22 cellular contexts compared by ENCODE assay signal in the genomic region with DNA sequence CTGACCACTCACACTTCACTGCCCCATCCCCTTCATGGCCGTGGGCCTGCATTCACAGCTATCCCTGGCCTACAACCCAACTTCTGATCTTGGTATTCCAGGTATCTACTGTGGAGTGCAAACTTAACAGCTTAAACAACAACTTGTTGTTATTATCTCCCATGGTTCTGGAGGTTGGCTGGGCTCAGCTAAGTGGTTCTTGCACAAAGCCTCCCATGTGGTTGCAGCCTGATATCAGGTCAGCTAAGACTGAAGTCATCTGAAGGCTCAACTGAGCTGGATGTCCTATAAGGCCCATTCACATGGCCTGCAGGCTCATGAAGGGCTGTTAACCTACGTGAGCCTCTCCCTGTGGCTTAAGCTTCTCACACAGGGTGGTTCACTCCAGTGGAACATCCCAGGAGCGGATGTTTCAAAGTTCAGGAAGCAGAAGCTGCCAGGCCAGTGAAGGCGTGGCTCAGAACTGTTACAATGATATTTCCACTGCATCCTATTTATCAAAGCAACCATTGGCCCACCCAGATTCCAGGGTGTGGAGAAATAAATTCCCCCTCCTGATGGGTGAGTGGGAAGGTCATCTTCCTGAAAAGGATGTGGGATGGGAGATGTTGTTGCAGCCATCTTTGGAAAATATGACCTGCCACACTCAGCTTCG. TPM values are rescaled to one million over a fixed set of nuclear protein-coding genes. Genes with fewer than 3 reads are reported as not detected.
A peak's percentile ranks its signal among the peaks of the same experiment; 100 is the strongest.
DNase-seq lines count a peak whose midpoint lies in the region; ATAC-seq, FAIRE-seq and TF ChIP-seq lines count a peak whose summit lies in the region.
"Had no signal": no experiment of that assay in that cellular context is flagged by ENCODE, and none has a peak within 500 bp of the region (broad histone marks: within the 10 kb centered on the region; RNA-seq: fewer than 3 reads in every experiment).

No MANE protein-coding gene starts in this region.

- H2AK9ac ChIP-seq in IMR-90 (replicated peaks; ENCODE audit: low read depth, low read length, poor library complexity) = no peak overlapping the region

- intact Hi-C loops in IMR-90 (cut with micrococcal nuclease) (no loop called here), esophagus squamous epithelium (cut with DNase I) (loop anchor here (10.0 kb wide), 1 partner anchor 252 kb away; no protein-coding TSS in a partner anchor), left lung (cut with DNase I) (loop anchor here in 1 of 2 donors (10.0 kb wide), 1 partner anchor 162 kb away; no protein-coding TSS in a partner anchor)
- intact Hi-C loops in CD8-positive, alpha-beta T cell (cut with DNase I, micrococcal nuclease) = no loop called here

- peaks cover 9% of the 10 kb centered on the region for H3K4me1 ChIP-seq in IMR-90 (ENCODE audit: control insufficient read depth, insufficient read depth, low read length)
- peaks cover 0 to 23% (median 11%) of the 10 kb centered on the region in 3 donors for H3K4me1 ChIP-seq in esophagus squamous epithelium
- peaks cover 0 to 26% of the 10 kb centered on the region in 2 donors for H3K4me1 ChIP-seq in left lung
- H3K4me1 ChIP-seq in small intestine (ENCODE audit: control insufficient read depth in 2 of 2, insufficient read depth in 1 of 2, low read depth in 1 of 2, low read length in 1 of 2) = no peaks in the 10 kb centered on the region
- H3K4me1 ChIP-seq in CD8-positive, alpha-beta T cell (ENCODE audit: insufficient read depth, low read length) = no peaks in the 10 kb centered on the region

- BruUV-seq in IMR-90 (replicated peaks; lab: Mats Ljungman, UMichigan) = no TSS peak

- H2BK5ac ChIP-seq in IMR-90 (ENCODE audit: low read depth, low read length, poor library complexity, severe bottlenecking) = no peak overlapping the region

- peak overlapping the region; percentile 5; the same call in 2 of the 3 replicates for H2BK15ac ChIP-seq in IMR-90 (ENCODE audit: low read depth, low read length)

- WGBS in IMR-90 (ENCODE audit: extremely low coverage in 2 of 2, insufficient read length in 1 of 2), 2 experiments = 90% methylated on average over 3 of the region's 5 CpGs; no CpG with 5 or more reads in 1 of the 2 experiments
- WGBS in esophagus squamous epithelium, 2 donors = 53 to 81% methylated on average over 3 to 5 of the region's 5 CpGs
- 23 to 54% (median 42%) methylated on average over 5 of the region's 5 CpGs for WGBS in small intestine, 3 donors

- H3K9me3 Mint-ChIP-seq in CD8-positive, alpha-beta T cell = no peaks in the 10 kb centered on the region
- H3K9me3 Mint-ChIP-seq: GM23338, memory B cell, nephron had no signal

- no peak overlapping the region for H3K18ac ChIP-seq in IMR-90 (ENCODE audit: low read depth, low read length)

- TF ChIP-seq POLR2A in IMR-90 (IDR thresholded peaks at IDR 0.05; ENCODE audit: low read depth, low read length) = no peak
- TF ChIP-seq POLR2A in esophagus squamous epithelium (IDR thresholded peaks at IDR 0.05) = no peak

- H3K14ac ChIP-seq in IMR-90 (replicated peaks; ENCODE audit: low read depth, low read length) = peak overlapping the region; percentile 10

- no peak overlapping the region for H3K23ac ChIP-seq in IMR-90 (ENCODE audit: low read depth, low read length)

- no peak overlapping the region for H3K4me2 ChIP-seq in IMR-90 (ENCODE audit: low read depth, low read length)
- H3K4me2 ChIP-seq: GM23338, smooth muscle cell had no signal

- POLR2A ChIA-PET in IMR-90 (lab: Charles Lee; ENCODE audit: unreplicated experiment) = no interaction called here
- POLR2A ChIA-PET in CD8-positive, alpha-beta T cell (lab: Charles Lee) = no interaction called here

- no peaks in the 10 kb centered on the region for H3K36me3 ChIP-seq in IMR-90 (ENCODE audit: control insufficient read depth, insufficient read depth, low read length)
- no peaks in the 10 kb centered on the region for H3K36me3 ChIP-seq in esophagus squamous epithelium
- H3K36me3 ChIP-seq in left lung = no peaks in the 10 kb centered on the region
- H3K36me3 ChIP-seq in small intestine (ENCODE audit: control insufficient read depth in 2 of 2, insufficient read depth in 2 of 2, low read length in 2 of 2) = no peaks in the 10 kb centered on the region
- no peaks in the 10 kb centered on the region for H3K36me3 ChIP-seq in CD8-positive, alpha-beta T cell (ENCODE audit: insufficient read depth, low read length)
- H3K36me3 ChIP-seq: adrenal gland, cardiac muscle cell, SJCRH30, vagina, WERI-Rb-1 had no signal

- 0 out of 4 replicates have a peak overlapping the region, but pooled peaks of 1 of the 2 experiments have one; percentile 8 for H4K8ac ChIP-seq in IMR-90 (ENCODE audit: low read depth in 2 of 2, low read length in 2 of 2)

- no peak overlapping the region for H3K4me3 ChIP-seq in IMR-90 (ENCODE audit: insufficient read depth, low read depth, low read length)
- no peak overlapping the region for H3K4me3 ChIP-seq in esophagus squamous epithelium
- H3K4me3 ChIP-seq in left lung = no peak overlapping the region
- no peak overlapping the region for H3K4me3 ChIP-seq in small intestine (ENCODE audit: low read depth in 1 of 2, low read length in 2 of 2)
- H3K4me3 ChIP-seq in CD8-positive, alpha-beta T cell (ENCODE audit: low read depth, low read length) = no peak overlapping the region
- H3K4me3 ChIP-seq: adrenal gland, cardiac muscle cell, GM23338, SJCRH30, smooth muscle cell, vagina had no signal

- H4K91ac ChIP-seq in IMR-90 (ENCODE audit: insufficient read depth, low read depth, low read length) = no peak overlapping the region

- peaks cover 1% of the 10 kb centered on the region; the same call in 1 of the 2 replicates for H3K9me1 ChIP-seq in IMR-90 (ENCODE audit: insufficient read depth, low read length)

- FAIRE-seq in small intestine (lab: Jason Lieb, UNC) = no peak

- H4K5ac ChIP-seq in IMR-90 (ENCODE audit: low read depth, low read length) = no peak overlapping the region

- H3K79me1 ChIP-seq in IMR-90 (ENCODE audit: low read depth in 1 of 2, low read length in 2 of 2) = peaks cover 9 to 29% of the 10 kb centered on the region in 2 experiments

- peaks cover 6% of the 10 kb centered on the region; the same call in 1 of the 2 replicates for H3K9me3 ChIP-seq in IMR-90 (ENCODE audit: control insufficient read depth, insufficient read depth, low read length)
- no peaks in the 10 kb centered on the region for H3K9me3 ChIP-seq in esophagus squamous epithelium
- H3K9me3 ChIP-seq in left lung = no peaks in the 10 kb centered on the region
- no peaks in the 10 kb centered on the region for H3K9me3 ChIP-seq in small intestine (ENCODE audit: control insufficient read depth, low read depth)
- H3K9me3 ChIP-seq in CD8-positive, alpha-beta T cell (ENCODE audit: low read length) = no peaks in the 10 kb centered on the region
- H3K9me3 ChIP-seq: adrenal gland, SJCRH30, vagina had no signal

- no peak overlapping the region; the same call in 1 of the 2 replicates for H2BK20ac ChIP-seq in IMR-90 (ENCODE audit: low read depth, low read length)

- no peak for TF ChIP-seq RAD21 in IMR-90 (IDR thresholded peaks at IDR 0.05; ENCODE audit: low read length)

- no peak overlapping the region for H2AFZ ChIP-seq in IMR-90 (replicated peaks; ENCODE audit: low read length, poor library complexity)
- H2AFZ ChIP-seq: GM23338 had no signal

- peaks cover 6% of the 10 kb centered on the region for H3K27me3 Mint-ChIP-seq in CD8-positive, alpha-beta T cell (ENCODE audit: low read depth)

- H3K27me3 ChIP-seq in IMR-90 (ENCODE audit: control insufficient read depth, insufficient read depth, low read length) (no peaks in the 10 kb centered on the region), esophagus squamous epithelium (no peaks in the 10 kb centered on the region), left lung (no peaks in the 10 kb centered on the region), small intestine (ENCODE audit: control insufficient read depth in 2 of 2, insufficient read depth in 2 of 2, low read length in 2 of 2) (no peaks in the 10 kb centered on the region)
- H3K27me3 ChIP-seq in CD8-positive, alpha-beta T cell (ENCODE audit: insufficient read depth, low read length) = no peaks in the 10 kb centered on the region
- H3K27me3 ChIP-seq: adrenal gland, cardiac muscle cell, SJCRH30, vagina had no signal

- no peak for ATAC-seq in IMR-90 (ENCODE audit: low read depth)
- peak; percentile 16 for ATAC-seq in left lung
- no peak for ATAC-seq in CD8-positive, alpha-beta T cell
- ATAC-seq in HG02759 (IDR thresholded peaks at IDR 0.05; ENCODE audit: unreplicated experiment) = no peak
- ATAC-seq: GM23338 had no signal

- CTCF ChIA-PET in IMR-90 (lab: Yijun Ruan, JAX) = interaction anchor here (0.5 kb wide), 1 partner anchor 62 kb away, joined by 5 read pairs; no protein-coding TSS in a partner anchor
- CTCF ChIA-PET in CD8-positive, alpha-beta T cell (lab: Charles Lee) = interaction anchor here (1.4 kb wide), 1 partner anchor 10 kb away, joined by 3 read pairs; no protein-coding TSS in a partner anchor

- H2AK5ac ChIP-seq in IMR-90 (ENCODE audit: low read depth, low read length) = peak overlapping the region; percentile 55

- H3K4me3 Mint-ChIP-seq in CD8-positive, alpha-beta T cell = no peak overlapping the region
- H3K4me3 Mint-ChIP-seq: GM23338, memory B cell, nephron had no signal

- H3K9ac ChIP-seq in IMR-90 (ENCODE audit: low read depth, low read length) = no peak overlapping the region

- H2BK120ac ChIP-seq in IMR-90 (ENCODE audit: low read depth, low read length) = peak overlapping the region; percentile 2; the same call in 1 of the 2 replicates

- peaks cover 3% of the 10 kb centered on the region for H3K4me1 Mint-ChIP-seq in CD8-positive, alpha-beta T cell (ENCODE audit: low read depth)

- H3K27ac ChIP-seq in IMR-90 (ENCODE audit: insufficient read depth, low read length) (no peak overlapping the region), esophagus squamous epithelium (peak overlapping the region in 3 of 4 donors; percentile 18 to 36 (median 23)), left lung (peak overlapping the region; percentile 24 to 55), small intestine (ENCODE audit: low read depth in 1 of 2, low read length in 1 of 2) (peak overlapping the region in 1 of 2 donors; percentile 0)
- H3K27ac ChIP-seq in CD8-positive, alpha-beta T cell (ENCODE audit: low read depth, low read length) = no peak overlapping the region
- H3K27ac ChIP-seq: cardiac muscle cell, SJCRH30, vagina, WERI-Rb-1 had no signal

- H3K27ac Mint-ChIP-seq in CD8-positive, alpha-beta T cell = no peak overlapping the region
- H3K27ac Mint-ChIP-seq: GM23338, memory B cell, nephron had no signal

- no peak overlapping the region for H3K56ac ChIP-seq in IMR-90 (ENCODE audit: extremely low read depth, insufficient read depth, low read length)

- dilution Hi-C loops in IMR-90 (cut with HindIII; ENCODE audit: low sequenced_read_pairs, unreplicated experiment) = no loop called here

- in situ Hi-C loops in IMR-90 (cut with MboI; ENCODE audit: low sequenced_read_pairs) = loop anchor here (25.0 kb wide), 1 partner anchor 549 kb away; a partner anchor contains a TSS

- DNase-seq in IMR-90 = no peak
- DNase-seq in esophagus squamous epithelium (lab: John Stamatoyannopoulos, UW) = no peak
- no peak for DNase-seq in left lung
- peak; percentile 87 for DNase-seq in small intestine
- no peak for DNase-seq in NCI-H1105 (lab: John Stamatoyannopoulos, UW)
- no peak for DNase-seq in COLO829 (ENCODE audit: low spot score)
- no peak for DNase-seq in CD8-positive, alpha-beta T cell
- DNase-seq: activated gamma-delta T cell; NCI-H1436; NCI-H748 treated with DMSO at 0.1 percent for 48 hours; OCI-M1; SJCRH30; stimulated activated CD4-positive, alpha-beta T cell treated with anti-CD3 and anti-CD28 coated beads, Interleukin-4, amount 100 ng/mL, for 24 hours; WERI-Rb-1 had no signal

- no peaks in the 10 kb centered on the region for H4K20me1 ChIP-seq in IMR-90 (ENCODE audit: insufficient read depth, low read length)

- no peak for TF ChIP-seq CTCF in IMR-90 (conservative IDR thresholded peaks at IDR 0.05; ENCODE audit: low read depth, low read length)
- TF ChIP-seq CTCF in esophagus squamous epithelium (IDR thresholded peaks at IDR 0.05) = no peak
- no peak for TF ChIP-seq CTCF in left lung (IDR thresholded peaks at IDR 0.05)
- no peak for TF ChIP-seq CTCF in CD8-positive, alpha-beta T cell (IDR thresholded peaks at IDR 0.05)

- no peaks in the 10 kb centered on the region for H3K36me3 Mint-ChIP-seq in CD8-positive, alpha-beta T cell
- H3K36me3 Mint-ChIP-seq: memory B cell had no signal

- peak overlapping the region; percentile 21; the same call in 1 of the 2 replicates for H3K4ac ChIP-seq in IMR-90 (ENCODE audit: low read depth, low read length)

RNA-seq across cellular contexts. Expression of a gene that starts 30.0 kb away (rescaled TPM):
- total RNA-seq in IMR-90 (2012; rRNA removed) = 487 and 522 TPM in 2 replicates
- 206 and 225 TPM in 2 replicates for polyA plus RNA-seq in IMR-90 (2012; rRNA removed)
- polyA plus RNA-seq in IMR-90 (2012; cell fraction: cytosol; rRNA removed) = 126 and 196 TPM in 2 replicates
- polyA plus RNA-seq in IMR-90 (2012; cell fraction: nucleus; rRNA removed; ENCODE audit: low replicate concordance) = 1,045 and 1,428 TPM in 2 replicates
- total RNA-seq in esophagus squamous epithelium = 100 to 1,000 TPM in 1 of 4 donors, 10 to 100 TPM in 3; 21.2 to 105 (median 47.6) TPM
- total RNA-seq in left lung = 100 to 1,000 TPM; 122 to 151 TPM
- polyA plus RNA-seq in small intestine = 10 to 100 TPM; 13.2 to 26.6 (median 19.9) TPM
- 1 to 10 TPM; 3.4 to 6.5 TPM for total RNA-seq in CD8-positive, alpha-beta T cell

Comparison
In these comparisons a context has a peak if more than half of its experiments do, and no peak if none do; other contexts are left out.
1. H3K27ac ChIP-seq: peak in esophagus squamous epithelium (3 of 4) and left lung (2 of 2); none in IMR-90 (single experiment) and CD8-positive, alpha-beta T cell (single experiment).